14 cellular contexts compared by ENCODE assay signal in genomic region chr10:27019827-27020226, GRCh38.
"Had no signal": no experiment of that assay in that cellular context is flagged by ENCODE, and none has a peak within 500 bp of the region (broad histone marks: within the 10 kb centered on the region; RNA-seq: fewer than 3 reads in every experiment).

No MANE protein-coding gene starts in this region.

- DNase-seq: activated CD4-positive, alpha-beta T cell treated with anti-CD3 and anti-CD28 coated beads for 48 hours; activated CD8-positive, alpha-beta memory T cell treated with anti-CD3 and anti-CD28 coated beads, Interleukin-2, amount 50 U/mL, for 48 hours; activated gamma-delta T cell; activated T-cell treated with anti-CD3 and anti-CD28 coated beads, Interleukin-2, amount 50 U/mL, for 72 hours; body of pancreas; cerebellar nuclear complex; effector memory CD8-positive, alpha-beta T cell; hypothalamus; kidney; left lung; nucleus accumbens; posterior cingulate gyrus; stimulated activated naive CD8-positive, alpha-beta T cell treated with anti-CD3 and anti-CD28 coated beads, Interleukin-15, Interleukin-2, amounts not matched to agents 100 U/mL and 50 U/mL, for 24 hours; trophoblast cell had no signal
